17 cellular contexts compared by ENCODE assay signal in the genomic region with DNA sequence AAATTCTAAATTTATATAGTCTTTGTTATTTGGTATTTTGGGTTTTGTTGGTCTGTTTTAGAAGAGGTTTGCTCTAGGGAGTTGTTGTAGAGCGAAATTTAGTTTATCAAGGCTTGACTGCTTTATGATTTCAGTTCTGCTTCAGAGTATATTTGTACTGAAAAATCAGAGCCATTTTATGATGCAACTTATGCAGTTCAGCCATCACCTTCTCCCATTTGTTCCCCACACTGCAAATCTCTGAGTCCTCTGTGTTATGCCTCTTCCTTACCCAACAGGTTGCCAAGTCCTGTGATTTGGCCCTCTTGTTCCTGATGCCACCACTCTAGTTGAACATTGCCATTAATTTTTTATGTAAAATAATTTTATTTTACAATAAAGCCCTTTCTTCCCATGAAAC.
A peak's percentile ranks its signal among the peaks of the same experiment; 100 is the strongest.
DNase-seq lines count a peak whose midpoint lies in the region; ATAC-seq and TF ChIP-seq lines count a peak whose summit lies in the region.
"Had no signal": no experiment of that assay in that cellular context is flagged by ENCODE, and none has a peak within 500 bp of the region (broad histone marks: within the 10 kb centered on the region; RNA-seq: fewer than 3 reads in every experiment).

No MANE protein-coding gene starts in this region.

- CTCF ChIA-PET in activated CD8-positive, alpha-beta T cell treated with anti-CD3 and anti-CD28 coated beads for 36 hours (lab: Charles Lee) = interaction anchor here (1.0 kb wide), 1 partner anchor 174 kb away, joined by 3 read pairs; no protein-coding TSS in a partner anchor
- CTCF ChIA-PET in activated CD8-positive, alpha-beta T cell treated with anti-CD3 and anti-CD28 coated beads, Interleukin-2, amount 10 ng/mL, durations not matched to agents 7 days and 5 days (lab: Charles Lee) = interaction anchor here (1.0 to 1.3 kb wide), 4 partner anchors 52 to 174 kb away, joined by 3 to 5 read pairs (median 3); no protein-coding TSS in a partner anchor

- POLR2A ChIA-PET in activated CD8-positive, alpha-beta T cell treated with anti-CD3 and anti-CD28 coated beads for 36 hours (lab: Charles Lee) = no interaction called here
- POLR2A ChIA-PET in activated CD8-positive, alpha-beta T cell treated with anti-CD3 and anti-CD28 coated beads, Interleukin-2, amount 10 ng/mL, durations not matched to agents 7 days and 5 days (lab: Charles Lee) = interaction anchor here (1.5 kb wide), 1 partner anchor 15 kb away, joined by 3 read pairs; no protein-coding TSS in a partner anchor

- no peaks in the 10 kb centered on the region for H3K27me3 Mint-ChIP-seq in activated CD8-positive, alpha-beta T cell treated with anti-CD3 and anti-CD28 coated beads for 36 hours
- no peaks in the 10 kb centered on the region for H3K27me3 Mint-ChIP-seq in activated CD8-positive, alpha-beta T cell treated with anti-CD3 and anti-CD28 coated beads, Interleukin-2, amount 10 ng/mL, durations not matched to agents 7 days and 5 days (ENCODE audit: low read depth)
- H3K27me3 Mint-ChIP-seq in activated T-helper 17 cell treated with anti-CD3 and anti-CD28 coated beads, Interleukin-2, amount 50 U/mL, for 72 hours = no peaks in the 10 kb centered on the region
- H3K27me3 Mint-ChIP-seq in nephron (ENCODE audit: low read depth) = no peaks in the 10 kb centered on the region

- no peak for ATAC-seq in activated CD8-positive, alpha-beta T cell treated with anti-CD3 and anti-CD28 coated beads for 36 hours
- no peak for ATAC-seq in activated CD8-positive, alpha-beta T cell treated with anti-CD3 and anti-CD28 coated beads, Interleukin-2, amount 10 ng/mL, durations not matched to agents 7 days and 5 days
- no peak for ATAC-seq in activated T-helper 17 cell treated with anti-CD3 and anti-CD28 coated beads, Interleukin-2, amount 50 U/mL, for 72 hours (replicated peaks)
- ATAC-seq in left lobe of liver = no peak
- ATAC-seq: gastroesophageal sphincter, PC-3 had no signal

- peaks cover 73% of the 10 kb centered on the region for H3K4me1 Mint-ChIP-seq in activated CD8-positive, alpha-beta T cell treated with anti-CD3 and anti-CD28 coated beads for 36 hours (ENCODE audit: low read depth)
- H3K4me1 Mint-ChIP-seq in activated CD8-positive, alpha-beta T cell treated with anti-CD3 and anti-CD28 coated beads, Interleukin-2, amount 10 ng/mL, durations not matched to agents 7 days and 5 days (ENCODE audit: low read depth) = peaks cover 57% of the 10 kb centered on the region
- H3K4me1 Mint-ChIP-seq in activated T-helper 17 cell treated with anti-CD3 and anti-CD28 coated beads, Interleukin-2, amount 50 U/mL, for 72 hours = peaks cover 51% of the 10 kb centered on the region
- H3K4me1 Mint-ChIP-seq in nephron = peaks cover 57% of the 10 kb centered on the region

- intact Hi-C loops in activated CD8-positive, alpha-beta T cell treated with anti-CD3 and anti-CD28 coated beads for 36 hours (cut with micrococcal nuclease) = no loop called here

- H3K36me3 Mint-ChIP-seq in activated CD8-positive, alpha-beta T cell treated with anti-CD3 and anti-CD28 coated beads for 36 hours (ENCODE audit: low read depth) = no peaks in the 10 kb centered on the region
- H3K36me3 Mint-ChIP-seq in activated CD8-positive, alpha-beta T cell treated with anti-CD3 and anti-CD28 coated beads, Interleukin-2, amount 10 ng/mL, durations not matched to agents 7 days and 5 days (ENCODE audit: low read depth) = no peaks in the 10 kb centered on the region
- H3K36me3 Mint-ChIP-seq in activated T-helper 17 cell treated with anti-CD3 and anti-CD28 coated beads, Interleukin-2, amount 50 U/mL, for 72 hours (ENCODE audit: low read depth) = no peaks in the 10 kb centered on the region
- H3K36me3 Mint-ChIP-seq in nephron (ENCODE audit: low read depth) = no peaks in the 10 kb centered on the region

- no peak overlapping the region for H3K4me3 Mint-ChIP-seq in activated CD8-positive, alpha-beta T cell treated with anti-CD3 and anti-CD28 coated beads for 36 hours
- H3K4me3 Mint-ChIP-seq in activated CD8-positive, alpha-beta T cell treated with anti-CD3 and anti-CD28 coated beads, Interleukin-2, amount 10 ng/mL, durations not matched to agents 7 days and 5 days = no peak overlapping the region
- no peak overlapping the region for H3K4me3 Mint-ChIP-seq in activated T-helper 17 cell treated with anti-CD3 and anti-CD28 coated beads, Interleukin-2, amount 50 U/mL, for 72 hours
- H3K4me3 Mint-ChIP-seq in nephron = no peak overlapping the region

- in situ Hi-C loops in GM13977 (cut with MboI; ENCODE audit: low pct_unique_long_range_greater_than_20kb, low sequenced_read_pairs, unreplicated experiment) = no loop called here

- peak overlapping the region; percentile 60 for H3K27ac Mint-ChIP-seq in activated CD8-positive, alpha-beta T cell treated with anti-CD3 and anti-CD28 coated beads for 36 hours
- no peak overlapping the region for H3K27ac Mint-ChIP-seq in activated CD8-positive, alpha-beta T cell treated with anti-CD3 and anti-CD28 coated beads, Interleukin-2, amount 10 ng/mL, durations not matched to agents 7 days and 5 days
- peak overlapping the region; percentile 10 for H3K27ac Mint-ChIP-seq in activated T-helper 17 cell treated with anti-CD3 and anti-CD28 coated beads, Interleukin-2, amount 50 U/mL, for 72 hours
- H3K27ac Mint-ChIP-seq in nephron = peak overlapping the region; percentile 57 to 72 (median 71)

- H3K9me3 Mint-ChIP-seq in activated CD8-positive, alpha-beta T cell treated with anti-CD3 and anti-CD28 coated beads for 36 hours = peaks cover 1% of the 10 kb centered on the region
- no peaks in the 10 kb centered on the region for H3K9me3 Mint-ChIP-seq in activated CD8-positive, alpha-beta T cell treated with anti-CD3 and anti-CD28 coated beads, Interleukin-2, amount 10 ng/mL, durations not matched to agents 7 days and 5 days (ENCODE audit: insufficient read depth)
- no peaks in the 10 kb centered on the region for H3K9me3 Mint-ChIP-seq in activated T-helper 17 cell treated with anti-CD3 and anti-CD28 coated beads, Interleukin-2, amount 50 U/mL, for 72 hours
- no peaks in the 10 kb centered on the region for H3K9me3 Mint-ChIP-seq in nephron

- no peak for TF ChIP-seq CTCF in activated CD8-positive, alpha-beta T cell treated with anti-CD3 and anti-CD28 coated beads for 36 hours (IDR thresholded peaks at IDR 0.05)
- TF ChIP-seq CTCF in GM13977 (IDR thresholded peaks at IDR 0.05; ENCODE audit: extremely low read depth, insufficient read depth, missing control alignments) = no peak
- no peak for TF ChIP-seq CTCF in nephron (IDR thresholded peaks at IDR 0.05; ENCODE audit: unreplicated experiment in 3 of 3)

- DNase-seq in activated CD8-positive, alpha-beta T cell treated with anti-CD3 and anti-CD28 coated beads for 36 hours = no peak
- DNase-seq in activated CD8-positive, alpha-beta T cell treated with anti-CD3 and anti-CD28 coated beads, Interleukin-2, amount 10 ng/mL, durations not matched to agents 7 days and 5 days = no peak
- DNase-seq in GM13977 (ENCODE audit: low spot score) = peak; percentile 4
- no peak for DNase-seq in left lobe of liver (ENCODE audit: low spot score)
- no peak for DNase-seq in NOMO-1 (lab: John Stamatoyannopoulos, UW; ENCODE audit: unreplicated experiment in 2 of 2)
- DNase-seq in NCI-H345 treated with DMSO at 0.1 percent for 48 hours (lab: John Stamatoyannopoulos, UW; ENCODE audit: unreplicated experiment) = no peak
- DNase-seq: ACHN; activated CD4-positive, CD25-positive, alpha-beta regulatory T cell treated with anti-CD3 and anti-CD28 coated beads, Interleukin-2, amount 50 U/mL, for 72 hours; activated gamma-delta T cell treated with Interleukin-2 at 50 U/mL for 16 hours; cerebellar nuclear complex; PC-3; SJCRH30; stimulated activated CD8-positive, alpha-beta memory T cell treated with anti-CD3 and anti-CD28 coated beads, Interleukin-4, amount 100 ng/mL, for 48 hours; substantia nigra had no signal
